In the genomic region with DNA sequence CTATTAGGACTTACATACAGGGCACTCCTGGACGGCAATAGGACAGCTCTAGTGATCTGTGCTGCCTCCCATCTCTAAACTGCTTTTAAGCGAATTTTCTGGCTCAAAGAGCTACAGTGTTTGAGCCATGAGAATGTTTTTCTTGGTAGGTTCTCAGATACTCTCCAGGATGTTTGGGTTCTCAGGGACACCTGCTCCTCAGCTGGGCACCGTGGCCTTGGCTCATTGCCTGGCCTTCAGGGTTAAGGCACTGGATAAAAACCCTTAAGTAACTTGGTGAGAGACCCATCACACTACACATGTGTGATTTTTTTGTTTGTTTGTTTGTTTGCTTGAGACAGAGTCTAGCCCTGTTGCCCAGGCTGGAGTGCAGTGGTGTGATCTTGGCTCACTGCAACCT, we compare ENCODE assay signal across 18 cellular contexts. TPM values are rescaled to one million over a fixed set of nuclear protein-coding genes. Genes with fewer than 3 reads are reported as not detected.
DNase-seq lines count a peak whose midpoint lies in the region; ATAC-seq, FAIRE-seq and TF ChIP-seq lines count a peak whose summit lies in the region.
"Had no signal": no experiment of that assay in that cellular context is flagged by ENCODE, and none has a peak within 500 bp of the region (broad histone marks: within the 10 kb centered on the region; RNA-seq: fewer than 3 reads in every experiment).

No MANE protein-coding gene starts in this region.

- ATAC-seq in body of pancreas: no peak
- ATAC-seq: HCT116 had no signal

- H3K4me2 ChIP-seq in endothelial cell of umbilical vein (ENCODE audit: insufficient read depth, low read length) (no peak overlapping the region), hepatocyte (no peak overlapping the region)

- H3K27me3 ChIP-seq in body of pancreas: no peaks in the 10 kb centered on the region
- no peaks in the 10 kb centered on the region for H3K27me3 ChIP-seq in endothelial cell of umbilical vein (ENCODE audit: control insufficient read depth in 2 of 2, insufficient read depth in 2 of 2, low read length in 2 of 2)
- H3K27me3 ChIP-seq in hepatocyte: no peaks in the 10 kb centered on the region

- H2AFZ ChIP-seq in endothelial cell of umbilical vein (ENCODE audit: low read depth, low read length) (no peak overlapping the region), hepatocyte (no peak overlapping the region)
- H2AFZ ChIP-seq: GM23248 had no signal

- H3K79me2 ChIP-seq in endothelial cell of umbilical vein (ENCODE audit: control insufficient read depth, insufficient read depth, low read length): no peaks in the 10 kb centered on the region
- no peaks in the 10 kb centered on the region for H3K79me2 ChIP-seq in hepatocyte

- FAIRE-seq in endothelial cell of umbilical vein (lab: Jason Lieb, UNC) (no peak), H54 (lab: Jason Lieb, UNC) (no peak)
- FAIRE-seq: G401.6 had no signal

- H3K4me3 ChIP-seq in body of pancreas (no peak overlapping the region), endothelial cell of umbilical vein (replicated peaks in 1 of 3; ENCODE audit: insufficient read depth in 1 of 3, low read depth in 1 of 3, low read length in 3 of 3) (no peak overlapping the region), hepatocyte (no peak overlapping the region)
- H3K4me3 ChIP-seq: GM23248 had no signal

- POLR2A ChIA-PET in endothelial cell of umbilical vein (lab: Charles Lee): no interaction called here

- peak; percentile 29 for DNase-seq in LHCN-M2 (ENCODE audit: low read depth)
- DNase-seq in body of pancreas: peak in 3 of 4 donors; percentile 14 to 46 (median 15)
- peak; percentile 2 for DNase-seq in endothelial cell of umbilical vein (ENCODE audit: low read depth, low spot score)
- DNase-seq in hepatocyte (ENCODE audit: low spot score): no peak
- no peak for DNase-seq in H54 (ENCODE audit: insufficient read length, low spot score)
- no peak for DNase-seq in activated naive CD4-positive, alpha-beta T cell treated with Interleukin-2 at 50 U/mL for 16 hours
- DNase-seq: BE2C; C1 segment of cervical spinal cord; CD4-positive, CD25-positive, alpha-beta regulatory T cell; CD8-positive, alpha-beta memory T cell; COR-L47; DMS 273 treated with DMSO at 0.1 percent for 48 hours; DMS53; GM23248; HFFc6 had no signal

- dilution Hi-C loops in endothelial cell of umbilical vein (cut with MboI; ENCODE audit: extremely low pct_ligation_motif_present, low sequenced_read_pairs): no loop called here

- H3K4me1 ChIP-seq in body of pancreas (no peaks in the 10 kb centered on the region), endothelial cell of umbilical vein (ENCODE audit: control insufficient read depth, extremely low read depth, insufficient read depth, low read length) (no peaks in the 10 kb centered on the region), hepatocyte (ENCODE audit: insufficient read depth) (no peaks in the 10 kb centered on the region)
- H3K4me1 ChIP-seq: BE2C had no signal

- no peaks in the 10 kb centered on the region for H3K9me1 ChIP-seq in endothelial cell of umbilical vein (replicated peaks; ENCODE audit: control insufficient read depth, extremely low read depth, insufficient read depth, low read length)

- TF ChIP-seq CTCF in body of pancreas (IDR thresholded peaks at IDR 0.05): no peak
- no peak for TF ChIP-seq CTCF in endothelial cell of umbilical vein (IDR thresholded peaks at IDR 0.05; ENCODE audit: extremely low read depth in 1 of 2, insufficient read depth in 1 of 2, low read depth in 1 of 2, low read length in 2 of 2)
- TF ChIP-seq CTCF in hepatocyte (IDR thresholded peaks at IDR 0.05; ENCODE audit: poor library complexity): no peak

- no peaks in the 10 kb centered on the region for H3K36me3 ChIP-seq in body of pancreas (replicated peaks in 1 of 2; ENCODE audit: insufficient read depth in 1 of 2, low read depth in 2 of 2)
- H3K36me3 ChIP-seq in endothelial cell of umbilical vein (ENCODE audit: control insufficient read depth in 2 of 2, extremely low read depth in 1 of 2, insufficient read depth in 2 of 2, low read length in 2 of 2): no peaks in the 10 kb centered on the region
- H3K36me3 ChIP-seq in hepatocyte (replicated peaks; ENCODE audit: insufficient read depth, low read depth): no peaks in the 10 kb centered on the region
- H3K36me3 ChIP-seq: BE2C had no signal

- no peaks in the 10 kb centered on the region for H3K9me2 ChIP-seq in hepatocyte (replicated peaks; ENCODE audit: insufficient read depth)

- BruUV-seq in endothelial cell of umbilical vein (replicated peaks; lab: Mats Ljungman, UMichigan): no TSS peak

- no peak overlapping the region for H3K27ac ChIP-seq in body of pancreas
- H3K27ac ChIP-seq in endothelial cell of umbilical vein (ENCODE audit: insufficient read depth, low read depth, low read length): no peak overlapping the region
- H3K27ac ChIP-seq in hepatocyte: no peak overlapping the region
- H3K27ac ChIP-seq: GM23248, HL-60 had no signal

- TF ChIP-seq POLR2A in body of pancreas (IDR thresholded peaks at IDR 0.05) (no peak), endothelial cell of umbilical vein (IDR thresholded peaks at IDR 0.05; ENCODE audit: low read depth, low read length) (no peak), H54 (IDR thresholded peaks at IDR 0.05; ENCODE audit: low read depth, low read length) (no peak)

- WGBS in body of pancreas, 2 donors: 53% methylated on average over 3 of the region's 3 CpGs
- WGBS in hepatocyte (ENCODE audit: low lambda C conversion rate, missing lambda C conversion rate): 96% methylated on average over 3 of the region's 3 CpGs

- H3K9me3 ChIP-seq in body of pancreas: no peaks in the 10 kb centered on the region
- no peaks in the 10 kb centered on the region for H3K9me3 ChIP-seq in endothelial cell of umbilical vein (replicated peaks; ENCODE audit: control insufficient read depth, insufficient read depth, low read length)
- no peaks in the 10 kb centered on the region for H3K9me3 ChIP-seq in hepatocyte (ENCODE audit: low read depth)
- H3K9me3 ChIP-seq: BE2C had no signal

- no peak overlapping the region for H3K9ac ChIP-seq in endothelial cell of umbilical vein (replicated peaks; ENCODE audit: extremely low read depth, insufficient read depth, low read length)
- H3K9ac ChIP-seq: GM23248 had no signal

- H4K20me1 ChIP-seq in endothelial cell of umbilical vein (replicated peaks; ENCODE audit: control insufficient read depth, extremely low read depth, insufficient read depth, low read length): no peaks in the 10 kb centered on the region
- H4K20me1 ChIP-seq in hepatocyte (ENCODE audit: insufficient read depth, poor library complexity, severe bottlenecking): no peaks in the 10 kb centered on the region

- CTCF ChIA-PET in endothelial cell of umbilical vein (lab: Charles Lee): interaction anchor here (1.1 to 2.0 kb wide), 4 partner anchors 9 to 49 kb away, joined by 3 to 5 read pairs (median 4); partner anchors contain the start of gene HERC6

- intact Hi-C loops in body of pancreas (cut with DNase I) (no loop called here), endothelial cell of umbilical vein (cut with micrococcal nuclease) (no loop called here)

TF ChIP-seq in endothelial cell of umbilical vein, 7 proteins besides CTCF, POLR2A, EP300 and RAD21:
- TF ChIP-seq JUN (IDR thresholded peaks at IDR 0.05; ENCODE audit: borderline replicate concordance, insufficient read depth, insufficient read length, low read depth): no peak
- no peak for TF ChIP-seq GATA2 (IDR thresholded peaks at IDR 0.05; ENCODE audit: insufficient read depth, insufficient read length, low read depth, low read length)
- no peak for TF ChIP-seq EZH2 (IDR thresholded peaks at IDR 0.05; ENCODE audit: borderline replicate concordance, low read depth, low read length, severe bottlenecking)
- no peak for TF ChIP-seq FOS (IDR thresholded peaks at IDR 0.05; ENCODE audit: borderline replicate concordance, insufficient read depth, low read length)

RNA-seq across cellular contexts. Expression of gene HERC5, which starts 38.5 kb away (rescaled TPM):
- total RNA-seq in LHCN-M2 (2014; rRNA removed) (1.6 and 3.3 TPM in 2 replicates), body of pancreas (1 to 10 TPM; 2.6 to 3.9 TPM), endothelial cell of umbilical vein (0.30 and 0.91 TPM in 2 replicates), hepatocyte (2.4 and 2.8 TPM in 2 replicates)
- polyA plus RNA-seq in LHCN-M2 (2012): 0.29 TPM
- polyA plus RNA-seq in endothelial cell of umbilical vein (0.19 and 0.25 TPM in 2 replicates), hepatocyte (1.7 and 2.2 TPM in 2 replicates)
- 0.21 and 0.25 TPM in 2 replicates for polyA plus RNA-seq in endothelial cell of umbilical vein (2011; cell fraction: cytosol; rRNA removed)
- polyA plus RNA-seq in endothelial cell of umbilical vein (2011; cell fraction: nucleus; rRNA removed): 0.40 and 0.63 TPM in 2 replicates
- 0.15 and 0.43 TPM in 2 replicates for polyA plus RNA-seq in endothelial cell of umbilical vein (2012)
- polyA minus RNA-seq in endothelial cell of umbilical vein: 0.07 and 0.32 TPM in 2 replicates
- 4.2 TPM for polyA minus RNA-seq in endothelial cell of umbilical vein (2011; cell fraction: cytosol; rRNA and poly(A)+ RNA removed)
- 0.72 and 1.2 TPM in 2 replicates for polyA minus RNA-seq in endothelial cell of umbilical vein (2011; cell fraction: nucleus; rRNA and poly(A)+ RNA removed)

RNA-seq across cellular contexts. Expression of gene HERC6, which starts 39.8 kb away (rescaled TPM):
- 3.9 and 7.1 TPM in 2 replicates for total RNA-seq in LHCN-M2 (2014; rRNA removed)
- polyA plus RNA-seq in LHCN-M2 (2012): 2.5 TPM
- total RNA-seq in body of pancreas: 1 to 10 TPM; 2.3 to 8.8 TPM
- 4.1 and 5.0 TPM in 2 replicates for total RNA-seq in endothelial cell of umbilical vein
- polyA plus RNA-seq in endothelial cell of umbilical vein: 1.9 and 2.1 TPM in 2 replicates
- 2.3 and 2.6 TPM in 2 replicates for polyA plus RNA-seq in endothelial cell of umbilical vein (2011; cell fraction: cytosol; rRNA removed)
- polyA plus RNA-seq in endothelial cell of umbilical vein (2011; cell fraction: nucleus; rRNA removed): 3.4 and 5.1 TPM in 2 replicates
- polyA plus RNA-seq in endothelial cell of umbilical vein (2012): 2.0 and 3.7 TPM in 2 replicates
- 4.7 and 6.3 TPM in 2 replicates for polyA minus RNA-seq in endothelial cell of umbilical vein
- 3.9 TPM for polyA minus RNA-seq in endothelial cell of umbilical vein (2011; cell fraction: cytosol; rRNA and poly(A)+ RNA removed)
- 5.9 and 7.4 TPM in 2 replicates for polyA minus RNA-seq in endothelial cell of umbilical vein (2011; cell fraction: nucleus; rRNA and poly(A)+ RNA removed)
- 6.9 and 10.0 TPM in 2 replicates for total RNA-seq in hepatocyte
- 3.4 and 5.9 TPM in 2 replicates for polyA plus RNA-seq in hepatocyte

Comparison
In these comparisons a context has a peak if more than half of its experiments do, and no peak if none do; other contexts are left out.
1. DNase-seq: peak in LHCN-M2 (single experiment), body of pancreas (3 of 4) and endothelial cell of umbilical vein (single experiment); none in hepatocyte (single experiment), H54 (single experiment) and activated naive CD4-positive, alpha-beta T cell treated with Interleukin-2 at 50 U/mL for 16 hours (single experiment).